Comparison of ENCODE assay signal across 8 cellular contexts in genomic region chr19:49441210-49441959, GRCh38. TPM values are rescaled to one million over a fixed set of nuclear protein-coding genes. Genes with fewer than 3 reads are reported as not detected.
DNase-seq lines count a peak whose midpoint lies in the region; ATAC-seq and TF ChIP-seq lines count a peak whose summit lies in the region.

TSS of gene SLC17A7 (minus strand) at chr19:49441527. CDS start at chr19:49441379, 148 bp downstream.

- H3K27me3 ChIP-seq in ACC112 (ENCODE audit: insufficient read depth, low read length): peaks cover 45% of the 10 kb centered on the region
- peaks cover 34% of the 10 kb centered on the region; the same call in 1 of the 2 replicates for H3K27me3 ChIP-seq in H9 (ENCODE audit: insufficient read depth, low read length)
- peaks cover 52% of the 10 kb centered on the region for H3K27me3 ChIP-seq in effector memory CD4-positive, alpha-beta T cell (replicated peaks; ENCODE audit: control insufficient read depth, insufficient read depth, low read length, poor library complexity, severe bottlenecking)
- peaks cover 63% of the 10 kb centered on the region for H3K27me3 ChIP-seq in neural progenitor cell

- H3K9me3 ChIP-seq in H9 (ENCODE audit: control insufficient read depth, low read depth, low read length) (no peaks in the 10 kb centered on the region), T-helper 17 cell (ENCODE audit: control insufficient read depth, low read length, poor library complexity, severe bottlenecking) (no peaks in the 10 kb centered on the region), neural progenitor cell (ENCODE audit: low read depth) (no peaks in the 10 kb centered on the region)
- no peaks in the 10 kb centered on the region for H3K9me3 ChIP-seq in effector memory CD4-positive, alpha-beta T cell (ENCODE audit: control insufficient read depth, low read length)

- H4K91ac ChIP-seq in H9 (ENCODE audit: insufficient read length, low read depth, low read length): no peak within 1 kb of the TSS

- peak within 1 kb of the TSS; percentile 50 for H3K18ac ChIP-seq in H9 (ENCODE audit: insufficient read length, low read depth, low read length)

- H3K36me3 ChIP-seq in ACC112 (ENCODE audit: insufficient read depth, low read length): no peaks in the 10 kb centered on the region
- H3K36me3 ChIP-seq in effector memory CD4-positive, alpha-beta T cell (ENCODE audit: control insufficient read depth, insufficient read depth, low read length): no peaks in the 10 kb centered on the region
- H3K36me3 ChIP-seq in neural progenitor cell: no peaks in the 10 kb centered on the region

- no peak within 1 kb of the TSS for H2BK120ac ChIP-seq in H9 (ENCODE audit: low read depth, low read length, poor library complexity, severe bottlenecking)

- peaks cover 21 to 39% of the 10 kb centered on the region in 2 experiments for H3K4me1 Mint-ChIP-seq in H9
- peaks cover 42% of the 10 kb centered on the region for H3K4me1 Mint-ChIP-seq in T-helper 17 cell
- peaks cover 18% of the 10 kb centered on the region for H3K4me1 Mint-ChIP-seq in neural progenitor cell

- H3K23me2 ChIP-seq in H9 (ENCODE audit: insufficient read length, low read depth, low read length, poor library complexity, severe bottlenecking): peaks cover 21% of the 10 kb centered on the region

- H2BK12ac ChIP-seq in H9 (ENCODE audit: insufficient read length, low read depth, low read length): no peak within 1 kb of the TSS

- H2AFZ ChIP-seq in ACC112 (ENCODE audit: low read length, unreplicated experiment): peak within 1 kb of the TSS; percentile 33
- H2AFZ ChIP-seq in H9 (ENCODE audit: low read length): no peak within 1 kb of the TSS
- H2AFZ ChIP-seq in neural progenitor cell (replicated peaks): peak within 1 kb of the TSS; percentile 31

- no peak within 1 kb of the TSS for H3K23ac ChIP-seq in H9 (ENCODE audit: insufficient read length, low read depth, low read length)

- H3K4me2 ChIP-seq in H9 (ENCODE audit: insufficient read depth, insufficient read length, low read length) (peak within 1 kb of the TSS; percentile 83), neural progenitor cell (peak within 1 kb of the TSS; percentile 77)

- H3K27me3 Mint-ChIP-seq in H9 (ENCODE audit: low read depth) (peaks cover 59% of the 10 kb centered on the region), T-helper 17 cell (peaks cover 59% of the 10 kb centered on the region), neural progenitor cell (ENCODE audit: insufficient read depth, low read depth) (peaks cover 62% of the 10 kb centered on the region)

- H3K79me1 ChIP-seq in H9 (ENCODE audit: insufficient read depth, low read depth, low read length, poor library complexity, severe bottlenecking): no peaks in the 10 kb centered on the region

- H3F3A ChIP-seq in neural progenitor cell (ENCODE audit: low read depth): peaks cover 43% of the 10 kb centered on the region

- H3K27ac ChIP-seq in ACC112 (ENCODE audit: low read depth, low read length) (no peak within 1 kb of the TSS), H9 (ENCODE audit: insufficient read length, low read depth, low read length) (no peak within 1 kb of the TSS), neural progenitor cell (no peak within 1 kb of the TSS)
- H3K27ac ChIP-seq in effector memory CD4-positive, alpha-beta T cell (ENCODE audit: insufficient read depth, low read length, poor library complexity, severe bottlenecking): no peak within 1 kb of the TSS

- H3K36me3 Mint-ChIP-seq in H9 (ENCODE audit: insufficient read depth in 1 of 3, low read depth in 3 of 3): peaks cover 4 to 6% (median 6%) of the 10 kb centered on the region in 3 experiments; a peak in 6 of 7 replicates
- H3K36me3 Mint-ChIP-seq in T-helper 17 cell (ENCODE audit: low read depth): peaks cover 14% of the 10 kb centered on the region
- no peaks in the 10 kb centered on the region for H3K36me3 Mint-ChIP-seq in neural progenitor cell

- H4K20me1 ChIP-seq in H9 (ENCODE audit: control insufficient read depth, insufficient read depth, insufficient read length) (no peaks in the 10 kb centered on the region), neural progenitor cell (ENCODE audit: low read depth) (peaks cover 6% of the 10 kb centered on the region)

- no peak within 1 kb of the TSS for H3K56ac ChIP-seq in H9 (ENCODE audit: insufficient read length, low read depth, low read length)

- peak; percentile 91 for DNase-seq in H9
- peak in 2 of 3 donors; percentile 55 to 58 for DNase-seq in T-helper 17 cell
- DNase-seq in effector memory CD4-positive, alpha-beta T cell: peak; percentile 21 to 44 (median 31)
- DNase-seq in neural progenitor cell (ENCODE audit: low spot score): peak; percentile 86
- no peak for DNase-seq in NCI-H187 (lab: John Stamatoyannopoulos, UW)

- H3K4me3 ChIP-seq in ACC112 (ENCODE audit: low read depth, low read length) (peak within 1 kb of the TSS; percentile 84), neural progenitor cell (peak within 1 kb of the TSS; percentile 43)
- no peak within 1 kb of the TSS for H3K4me3 ChIP-seq in effector memory CD4-positive, alpha-beta T cell (ENCODE audit: insufficient read depth, low read depth, low read length, poor library complexity, severe bottlenecking)

- ATAC-seq in T-helper 17 cell (no peak), HG02678 (IDR thresholded peaks at IDR 0.05; ENCODE audit: unreplicated experiment) (no peak), HG02870 (IDR thresholded peaks at IDR 0.05; ENCODE audit: unreplicated experiment) (no peak)

- H3K4me3 Mint-ChIP-seq in H9 (peak within 1 kb of the TSS; percentile 74 to 84), T-helper 17 cell (peak within 1 kb of the TSS; percentile 85), neural progenitor cell (peak within 1 kb of the TSS; percentile 85)

- no peak within 1 kb of the TSS for H4K5ac ChIP-seq in H9 (ENCODE audit: insufficient read length, low read depth, low read length)

- no peak within 1 kb of the TSS for H2BK15ac ChIP-seq in H9 (ENCODE audit: low read depth, low read length)

- H3K14ac ChIP-seq in H9 (ENCODE audit: insufficient read depth, low read length): no peak within 1 kb of the TSS

- peak within 1 kb of the TSS; percentile 41 to 59 (median 59); a peak in 4 of 7 replicates for H3K27ac Mint-ChIP-seq in H9
- H3K27ac Mint-ChIP-seq in T-helper 17 cell: no peak within 1 kb of the TSS
- no peak within 1 kb of the TSS for H3K27ac Mint-ChIP-seq in neural progenitor cell

- H3K9ac ChIP-seq in H9 (ENCODE audit: extremely low read depth, insufficient read length, low read length): no peak within 1 kb of the TSS
- no peak within 1 kb of the TSS for H3K9ac ChIP-seq in neural progenitor cell

- H2BK5ac ChIP-seq in H9 (ENCODE audit: insufficient read length, low read length): no peak within 1 kb of the TSS

- H3K79me2 ChIP-seq in ACC112 (ENCODE audit: control insufficient read depth, insufficient read depth, low read length, unreplicated experiment) (no peaks in the 10 kb centered on the region), H9 (ENCODE audit: insufficient read depth, low read length) (no peaks in the 10 kb centered on the region), neural progenitor cell (ENCODE audit: low read depth) (no peaks in the 10 kb centered on the region)

- H3K4ac ChIP-seq in H9 (ENCODE audit: low read depth, low read length): no peak within 1 kb of the TSS

- no peak within 1 kb of the TSS for H4K8ac ChIP-seq in H9 (replicated peaks; ENCODE audit: insufficient read length, low read depth, low read length)

- no CpG with 5 or more reads among the region's 56 CpGs for WGBS in H9 (ENCODE audit: extremely low coverage, insufficient read length, low lambda C conversion rate)

- no peak within 1 kb of the TSS for H2AK5ac ChIP-seq in H9 (ENCODE audit: insufficient read length, low read length)

- TF ChIP-seq CTCF in H9 (conservative IDR thresholded peaks at IDR 0.05) (no peak; the same call in 2 of the 3 replicates), neural progenitor cell (IDR thresholded peaks at IDR 0.05) (no peak)

- H2BK20ac ChIP-seq in H9 (ENCODE audit: low read depth, low read length, poor library complexity, severe bottlenecking): no peak within 1 kb of the TSS

- H3K9me3 Mint-ChIP-seq in H9 (no peaks in the 10 kb centered on the region; a peak in 1 of 5 replicates), neural progenitor cell (no peaks in the 10 kb centered on the region)

- no peak within 1 kb of the TSS for H3T11ph ChIP-seq in H9 (ENCODE audit: low read length)

- H3K4me1 ChIP-seq in ACC112 (ENCODE audit: control insufficient read depth, insufficient read depth, low read length, unreplicated experiment) (no peaks in the 10 kb centered on the region), H9 (ENCODE audit: insufficient read depth, low read length) (no peaks in the 10 kb centered on the region), neural progenitor cell (peaks cover 8% of the 10 kb centered on the region)
- H3K4me1 ChIP-seq in effector memory CD4-positive, alpha-beta T cell (ENCODE audit: control insufficient read depth, insufficient read depth, low read length, poor library complexity, severe bottlenecking): peaks cover 22% of the 10 kb centered on the region

RNA-seq across cellular contexts. Expression of gene SLC17A7, which starts in this region (rescaled TPM):
- total RNA-seq in H9 (2021) (1.1 and 1.3 TPM in 2 replicates), T-helper 17 cell (not detected), neural progenitor cell (ENCODE audit: low replicate concordance) (1.4 TPM in 2 replicates)

Comparison
In these comparisons a context has a peak if more than half of its experiments do, and no peak if none do; other contexts are left out.
1. Peak in DNase-seq in T-helper 17 cell; RNA of the gene not detected or under 1 TPM.
2. DNase-seq: peak in H9 (single experiment), effector memory CD4-positive, alpha-beta T cell (3 of 3) and neural progenitor cell (single experiment); none in NCI-H187 (0 of 2).
3. H3K27ac Mint-ChIP-seq: peak in H9 (3 of 3); none in T-helper 17 cell (single experiment) and neural progenitor cell (single experiment).
4. Peak in every context shown above with its lines, with median percentiles within 50 percentile points of each other: H3K4me3 Mint-ChIP-seq.